Comparison of ENCODE assay signal across 31 cellular contexts in the genomic region with DNA sequence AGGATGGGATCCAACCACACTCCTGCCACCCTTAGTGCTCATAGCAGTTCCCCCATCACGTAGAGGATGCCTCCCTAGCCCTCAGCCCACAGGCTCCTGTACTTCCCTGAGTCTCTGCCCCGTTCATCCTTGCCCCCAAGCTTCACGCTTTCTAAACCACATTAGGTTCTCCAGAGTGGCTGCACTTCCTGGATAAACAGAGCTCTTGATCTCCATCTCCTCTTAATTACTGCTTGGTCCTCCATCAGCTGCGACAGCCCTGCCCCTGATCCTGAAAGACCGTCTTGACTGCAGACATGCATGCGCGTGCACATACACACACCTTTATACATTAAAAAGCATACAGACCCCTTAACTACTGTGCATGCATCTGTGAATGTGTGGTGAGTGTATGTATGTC.
"Had no signal": no experiment of that assay in that cellular context is flagged by ENCODE, and none has a peak within 500 bp of the region (broad histone marks: within the 10 kb centered on the region; RNA-seq: fewer than 3 reads in every experiment).

No MANE protein-coding gene starts in this region.

- H3K4me3 Mint-ChIP-seq: dendritic cell treated with granulocyte-macrophage colony-stimulating factor and Interleukin-4, amounts not matched to agents 40 ng/mL and 50 ng/mL, for 4 days; endodermal cell; mesothelial cell of epicardium; naive B cell; natural killer cell treated with Interleukin-12 subunit alpha and Interleukin-12 subunit beta and Interleukin-15 and Interleukin-18, amount 100 ng/mL, for 72 hours; neural crest cell; stimulated activated naive CD8-positive, alpha-beta T cell treated with anti-CD3 and anti-CD28 coated beads, Interleukin-15, amount 100 ng/mL, for 72 hours had no signal

- ATAC-seq: esophagus mucosa; foreskin keratinocyte; gastroesophageal sphincter; heart left ventricle; left cardiac atrium; left lung; mucosa of descending colon; natural killer cell treated with Interleukin-12 subunit alpha and Interleukin-12 subunit beta and Interleukin-15 and Interleukin-18, amount 100 ng/mL, for 72 hours; right lobe of liver; stimulated activated naive CD8-positive, alpha-beta T cell treated with anti-CD3 and anti-CD28 coated beads, Interleukin-15, amount 100 ng/mL, for 72 hours had no signal

- H3K36me3 ChIP-seq: colonic mucosa, gastroesophageal sphincter, heart left ventricle, left lung, ovary, right lobe of liver, suprapubic skin, transverse colon, vagina had no signal

- H3K27me3 Mint-ChIP-seq: dendritic cell treated with granulocyte-macrophage colony-stimulating factor and Interleukin-4, amounts not matched to agents 40 ng/mL and 50 ng/mL, for 4 days; naive B cell; stimulated activated naive CD8-positive, alpha-beta T cell treated with anti-CD3 and anti-CD28 coated beads, Interleukin-15, amount 100 ng/mL, for 72 hours had no signal

- H3K4me1 Mint-ChIP-seq: endodermal cell, naive B cell had no signal

- H3K9me3 Mint-ChIP-seq: mesothelial cell of epicardium; natural killer cell treated with Interleukin-12 subunit alpha and Interleukin-12 subunit beta and Interleukin-15 and Interleukin-18, amount 100 ng/mL, for 72 hours; stimulated activated naive CD8-positive, alpha-beta T cell treated with anti-CD3 and anti-CD28 coated beads, Interleukin-15, amount 100 ng/mL, for 72 hours had no signal

- DNase-seq: colonic mucosa; effector CD8-positive, alpha-beta T cell; endodermal cell; foreskin keratinocyte; heart left ventricle; hippocampal formation; left cardiac atrium; left lung; mesenchymal stem cell; mucosa of descending colon; naive B cell; ovary; retina; right lobe of liver; stimulated activated CD4-positive, alpha-beta T cell treated with anti-CD3 and anti-CD28 coated beads, Interleukin-12 subunit alpha, Interleukin-12 subunit beta, amount 100 ng/mL, for 4 hours; stimulated activated CD4-positive, alpha-beta T cell treated with anti-CD3 and anti-CD28 coated beads, Interleukin-1b, Interleukin-23, amount 100 ng/mL, for 48 hours; stimulated activated CD4-positive, alpha-beta T cell treated with anti-CD3 and anti-CD28 coated beads, Interleukin-4, amount 100 ng/mL, for 1 hour; stimulated activated CD8-positive, alpha-beta memory T cell treated with anti-CD3 and anti-CD28 coated beads, Interleukin-4, amount 100 ng/mL, for 48 hours; stimulated activated naive CD4-positive, alpha-beta T cell; stimulated activated naive CD8-positive, alpha-beta T cell treated with anti-CD3 and anti-CD28 coated beads, Interleukin-15, amount 100 ng/mL, for 72 hours; transverse colon had no signal

- H3K9me3 ChIP-seq: colonic mucosa, gastroesophageal sphincter, left lung, mucosa of descending colon, ovary, right lobe of liver, suprapubic skin, transverse colon, vagina had no signal

- H3K4me3 ChIP-seq: colonic mucosa, gastroesophageal sphincter, heart left ventricle, left lung, mucosa of descending colon, ovary, right lobe of liver, smooth muscle cell, suprapubic skin, transverse colon, vagina had no signal

- H3K27ac ChIP-seq: colonic mucosa, epithelial cell of prostate, foreskin keratinocyte, gastroesophageal sphincter, heart left ventricle, left lung, ovary, right lobe of liver, suprapubic skin, transverse colon, vagina had no signal

- H3K27me3 ChIP-seq: colonic mucosa, foreskin keratinocyte, ovary, right lobe of liver, suprapubic skin, transverse colon, vagina had no signal

- H3K4me1 ChIP-seq: colonic mucosa, foreskin keratinocyte, gastroesophageal sphincter, heart left ventricle, left lung, right lobe of liver, suprapubic skin, transverse colon, vagina had no signal

- H3K27ac Mint-ChIP-seq: dendritic cell treated with granulocyte-macrophage colony-stimulating factor and Interleukin-4, amounts not matched to agents 40 ng/mL and 50 ng/mL, for 4 days; endodermal cell; mesothelial cell of epicardium; naive B cell; natural killer cell treated with Interleukin-12 subunit alpha and Interleukin-12 subunit beta and Interleukin-15 and Interleukin-18, amount 100 ng/mL, for 72 hours had no signal

- H3K36me3 Mint-ChIP-seq: mesothelial cell of epicardium; naive B cell; natural killer cell treated with Interleukin-12 subunit alpha and Interleukin-12 subunit beta and Interleukin-15 and Interleukin-18, amount 100 ng/mL, for 72 hours had no signal
